15 cellular contexts compared by ENCODE assay signal in genomic region chr11:61056981-61057380, GRCh38. TPM values are rescaled to one million over a fixed set of nuclear protein-coding genes. Genes with fewer than 3 reads are reported as not detected.
"Had no signal": no experiment of that assay in that cellular context is flagged by ENCODE, and none has a peak within 500 bp of the region (broad histone marks: within the 10 kb centered on the region; RNA-seq: fewer than 3 reads in every experiment).

No MANE protein-coding gene starts in this region.

- H3K4me1 Mint-ChIP-seq: nephron had no signal

- H3K4me3 Mint-ChIP-seq: nephron had no signal

- DNase-seq: activated CD4-positive, alpha-beta T cell treated with anti-CD3 and anti-CD28 coated beads for 4 hours; colonic mucosa; effector CD4-positive, alpha-beta T cell; gastrocnemius medialis; heart right ventricle; left lung; stimulated activated CD4-positive, alpha-beta T cell treated with anti-CD3 and anti-CD28 coated beads, Interleukin-12 subunit alpha, Interleukin-12 subunit beta, amount 100 ng/mL, for 4 hours; SW 1271; T1000 had no signal

- H3K9me3 ChIP-seq: colonic mucosa, gastrocnemius medialis, heart right ventricle, left lung had no signal

- H3K27ac Mint-ChIP-seq: nephron had no signal

- ATAC-seq: gastrocnemius medialis, heart right ventricle, left lung had no signal

- H3K9me3 Mint-ChIP-seq: nephron had no signal

RNA-seq across cellular contexts. Expression of gene CD5, which starts 45.3 kb away (rescaled TPM):
- total RNA-seq: astrocyte, cardiac muscle cell, fibroblast of lung, osteoblast, urinary bladder had no signal
